Comparison of ENCODE assay signal across 25 cellular contexts in genomic region chr18:25544872-25545271, GRCh38.
"Had no signal": no experiment of that assay in that cellular context is flagged by ENCODE, and none has a peak within 500 bp of the region (broad histone marks: within the 10 kb centered on the region; RNA-seq: fewer than 3 reads in every experiment).

No MANE protein-coding gene starts in this region.

- H2AFZ ChIP-seq: neural progenitor cell had no signal

- H3K9me3 ChIP-seq: left lung, right lobe of liver, suprapubic skin had no signal

- H3K27me3 ChIP-seq: esophagus muscularis mucosa, left lung, neural progenitor cell, right lobe of liver, stomach, suprapubic skin, tibial nerve had no signal

- H3K27ac ChIP-seq: coronary artery, esophagus muscularis mucosa, left lung, neural progenitor cell, right lobe of liver, skin epidermis, stomach, suprapubic skin, tibial nerve had no signal

- H3K4me1 ChIP-seq: esophagus muscularis mucosa, left lung, right lobe of liver, stomach, suprapubic skin, tibial nerve had no signal

- ATAC-seq: activated T-cell treated with anti-CD3 and anti-CD28 coated beads, Interleukin-2, amount 50 U/mL, for 4 hours; left lung; naive thymus-derived CD8-positive, alpha-beta T cell; right lobe of liver; stimulated activated effector memory CD8-positive, alpha-beta T cell treated with anti-CD3 and anti-CD28 coated beads, Interleukin-12 subunit alpha, Interleukin-12 subunit beta, amount 100 ng/mL, for 72 hours; WTC11 had no signal

- H3K9ac ChIP-seq: neural progenitor cell had no signal

- H3K4me3 ChIP-seq: coronary artery, esophagus muscularis mucosa, left lung, lung, neural progenitor cell, right lobe of liver, skin epidermis, stomach, suprapubic skin, tibial nerve had no signal

- FAIRE-seq: frontal cortex, urothelium cell line had no signal

- H3K4me2 ChIP-seq: neural progenitor cell had no signal

- H3K36me3 ChIP-seq: esophagus muscularis mucosa, left lung, neural progenitor cell, right lobe of liver, stomach, suprapubic skin, tibial nerve had no signal

- DNase-seq: activated CD8-positive, alpha-beta memory T cell treated with anti-CD3 and anti-CD28 coated beads, Interleukin-2, amount 50 U/mL, for 48 hours; activated naive CD4-positive, alpha-beta T cell treated with Interleukin-2 at 50 U/mL for 16 hours; activated naive CD8-positive, alpha-beta T cell treated with anti-CD3 and anti-CD28 coated beads, Interleukin-2, amount 10 ng/mL, durations not matched to agents 7 days and 5 days; activated T-cell treated with anti-CD3 and anti-CD28 coated beads, Interleukin-2, amount 50 U/mL, for 4 hours; amniotic stem cell; cerebellar nuclear complex; hippocampal formation; kidney glomerular epithelial cell; left lung; naive thymus-derived CD8-positive, alpha-beta T cell; posterior cingulate gyrus; right lobe of liver; stimulated activated CD4-positive, alpha-beta T cell treated with anti-CD3 and anti-CD28 coated beads, Interleukin-1b, Interleukin-23, amount 100 ng/mL, for 48 hours; stomach had no signal
